Comparison of ENCODE assay signal across 11 cellular contexts in the genomic region with DNA sequence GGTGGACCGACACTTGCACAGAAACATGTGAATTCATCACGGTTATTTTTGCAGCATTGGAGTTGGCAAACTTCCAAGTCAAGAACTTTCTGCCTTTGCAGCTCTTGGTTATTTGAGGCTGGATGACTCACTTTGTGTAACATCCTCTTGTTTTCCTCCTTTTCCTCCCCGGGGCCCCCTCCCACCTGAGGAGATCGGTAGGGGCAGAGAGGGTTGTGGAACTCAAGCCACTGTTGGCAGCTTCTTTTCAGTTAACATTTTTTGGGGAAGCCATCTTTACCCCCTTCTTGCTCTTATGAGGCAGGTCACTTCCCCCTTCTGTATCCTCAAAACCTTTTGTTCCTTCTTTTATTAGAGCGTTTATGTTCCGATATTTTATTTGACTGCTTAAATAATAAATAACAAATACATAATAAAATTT. TPM values are rescaled to one million over a fixed set of nuclear protein-coding genes. Genes with fewer than 3 reads are reported as not detected.
DNase-seq lines count a peak whose midpoint lies in the region; ATAC-seq, FAIRE-seq and TF ChIP-seq lines count a peak whose summit lies in the region.
"Had no signal": no experiment of that assay in that cellular context is flagged by ENCODE, and none has a peak within 500 bp of the region (broad histone marks: within the 10 kb centered on the region; RNA-seq: fewer than 3 reads in every experiment).

No MANE protein-coding gene starts in this region.

- H3K27me3 ChIP-seq in astrocyte (ENCODE audit: insufficient read depth, low read length) (no peaks in the 10 kb centered on the region), keratinocyte (ENCODE audit: control insufficient read depth, extremely low read depth, insufficient read depth, low read length) (no peaks in the 10 kb centered on the region)
- H3K27me3 ChIP-seq in naive thymus-derived CD4-positive, alpha-beta T cell (ENCODE audit: control insufficient read depth in 2 of 2, insufficient read depth in 2 of 2, low read length in 2 of 2): no peaks in the 10 kb centered on the region
- H3K27me3 ChIP-seq: pancreas had no signal

- H3K36me3 Mint-ChIP-seq in astrocyte (ENCODE audit: low read depth, unreplicated experiment): peaks cover 22% of the 10 kb centered on the region
- peaks cover 10 to 19% of the 10 kb centered on the region in 2 donors for H3K36me3 Mint-ChIP-seq in activated T-cell treated with anti-CD3 and anti-CD28 coated beads, Interleukin-2, amount 50 U/mL, for 72 hours (ENCODE audit: insufficient read depth in 2 of 2)
- H3K36me3 Mint-ChIP-seq in naive thymus-derived CD4-positive, alpha-beta T cell: peaks cover 7 to 29% (median 27%) of the 10 kb centered on the region in 5 donors

- CTCF ChIA-PET in naive thymus-derived CD4-positive, alpha-beta T cell (lab: Charles Lee): no interaction called here

- POLR2A ChIA-PET in naive thymus-derived CD4-positive, alpha-beta T cell (lab: Charles Lee): no interaction called here

- H3K36me3 ChIP-seq in astrocyte (ENCODE audit: insufficient read depth, low read length) (peaks cover 4% of the 10 kb centered on the region), keratinocyte (ENCODE audit: control insufficient read depth in 2 of 2, extremely low read depth in 1 of 2, insufficient read depth in 2 of 2, low read length in 2 of 2) (peaks cover 0 to 5% of the 10 kb centered on the region in 2 experiments)
- H3K36me3 ChIP-seq in naive thymus-derived CD4-positive, alpha-beta T cell (ENCODE audit: control insufficient read depth in 2 of 3, insufficient read depth in 3 of 3, low read length in 3 of 3): peaks cover 0 to 13% (median 0%) of the 10 kb centered on the region in 3 experiments
- H3K36me3 ChIP-seq: pancreas had no signal

- H3K27ac ChIP-seq in astrocyte (ENCODE audit: low read depth, low read length): no peak overlapping the region
- H3K27ac ChIP-seq in keratinocyte (ENCODE audit: control insufficient read depth, insufficient read depth, low read length): no peak overlapping the region
- H3K27ac ChIP-seq in naive thymus-derived CD4-positive, alpha-beta T cell (ENCODE audit: low read depth, low read length): no peak overlapping the region
- H3K27ac ChIP-seq: pancreas had no signal

- H3K9me3 ChIP-seq in astrocyte (ENCODE audit: insufficient read depth, low read depth, low read length) (peaks cover 4% of the 10 kb centered on the region), keratinocyte (ENCODE audit: control insufficient read depth, low read depth, low read length) (no peaks in the 10 kb centered on the region)
- no peaks in the 10 kb centered on the region for H3K9me3 ChIP-seq in naive thymus-derived CD4-positive, alpha-beta T cell (ENCODE audit: control insufficient read depth in 2 of 3, low read length in 3 of 3)
- H3K9me3 ChIP-seq: pancreas had no signal

- H3K4me3 ChIP-seq in astrocyte (ENCODE audit: insufficient read depth, low read depth, low read length) (no peak overlapping the region), keratinocyte (ENCODE audit: control insufficient read depth in 2 of 3, extremely low read depth in 1 of 3, insufficient read depth in 2 of 3, low read depth in 1 of 3, low read length in 3 of 3) (no peak overlapping the region)
- H3K4me3 ChIP-seq in naive thymus-derived CD4-positive, alpha-beta T cell (ENCODE audit: low read length): no peak overlapping the region
- H3K4me3 ChIP-seq: pancreas had no signal

- no peak overlapping the region for H2AFZ ChIP-seq in astrocyte (ENCODE audit: low read depth, low read length)
- no peak overlapping the region for H2AFZ ChIP-seq in keratinocyte (ENCODE audit: control insufficient read depth, low read length)

- H4K20me1 ChIP-seq in astrocyte (ENCODE audit: insufficient read depth, low read length) (peaks cover 16% of the 10 kb centered on the region), keratinocyte (ENCODE audit: control insufficient read depth, extremely low read depth, insufficient read depth, low read length) (no peaks in the 10 kb centered on the region)

- no peak overlapping the region for H3K4me3 Mint-ChIP-seq in astrocyte (ENCODE audit: unreplicated experiment)
- no peak overlapping the region for H3K4me3 Mint-ChIP-seq in activated T-cell treated with anti-CD3 and anti-CD28 coated beads, Interleukin-2, amount 50 U/mL, for 72 hours
- H3K4me3 Mint-ChIP-seq in naive thymus-derived CD4-positive, alpha-beta T cell: no peak overlapping the region

- FAIRE-seq in astrocyte (lab: Jason Lieb, UNC) (no peak), keratinocyte (lab: Jason Lieb, UNC) (peak; percentile 13)
- FAIRE-seq: pancreas had no signal

- no peaks in the 10 kb centered on the region for H3K9me1 ChIP-seq in keratinocyte (ENCODE audit: control insufficient read depth, extremely low read depth, insufficient read depth, low read length)

- peaks cover 2% of the 10 kb centered on the region for H3K27me3 Mint-ChIP-seq in astrocyte (ENCODE audit: low read depth, unreplicated experiment)
- no peaks in the 10 kb centered on the region for H3K27me3 Mint-ChIP-seq in activated T-cell treated with anti-CD3 and anti-CD28 coated beads, Interleukin-2, amount 50 U/mL, for 72 hours (ENCODE audit: low read depth)
- no peaks in the 10 kb centered on the region for H3K27me3 Mint-ChIP-seq in naive thymus-derived CD4-positive, alpha-beta T cell

- TF ChIP-seq CTCF in astrocyte (IDR thresholded peaks at IDR 0.05; ENCODE audit: insufficient read depth, low read depth, low read length): no peak
- no peak for TF ChIP-seq CTCF in keratinocyte (optimal IDR thresholded peaks at IDR 0.05 in 1 of 3, IDR thresholded peaks at IDR 0.05 in 1 of 3, conservative IDR thresholded peaks at IDR 0.05 in 1 of 3; ENCODE audit: extremely low read depth in 1 of 3, insufficient read depth in 2 of 3, low read length in 3 of 3)

- H3K9ac ChIP-seq in astrocyte (ENCODE audit: low read length) (no peak overlapping the region), keratinocyte (ENCODE audit: control insufficient read depth, extremely low read depth, insufficient read depth, low read length) (no peak overlapping the region)

- H3K27ac Mint-ChIP-seq in astrocyte (ENCODE audit: unreplicated experiment): no peak overlapping the region
- H3K27ac Mint-ChIP-seq in activated T-cell treated with anti-CD3 and anti-CD28 coated beads, Interleukin-2, amount 50 U/mL, for 72 hours: no peak overlapping the region
- H3K27ac Mint-ChIP-seq in naive thymus-derived CD4-positive, alpha-beta T cell: no peak overlapping the region

- H3K79me2 ChIP-seq in astrocyte (ENCODE audit: insufficient read depth, low read length) (no peaks in the 10 kb centered on the region), keratinocyte (ENCODE audit: control insufficient read depth, insufficient read depth, low read length) (no peaks in the 10 kb centered on the region)

- H3K4me1 ChIP-seq in astrocyte (ENCODE audit: insufficient read depth, low read length) (peaks cover 17% of the 10 kb centered on the region), keratinocyte (ENCODE audit: control insufficient read depth, extremely low read depth, insufficient read depth, low read length) (peaks cover 22% of the 10 kb centered on the region)
- no peaks in the 10 kb centered on the region for H3K4me1 ChIP-seq in naive thymus-derived CD4-positive, alpha-beta T cell (ENCODE audit: control insufficient read depth in 2 of 2, insufficient read depth in 2 of 2, low read length in 2 of 2)
- H3K4me1 ChIP-seq: pancreas had no signal

- peaks cover 44% of the 10 kb centered on the region for H3K4me1 Mint-ChIP-seq in astrocyte (ENCODE audit: low read depth, unreplicated experiment)
- H3K4me1 Mint-ChIP-seq in activated T-cell treated with anti-CD3 and anti-CD28 coated beads, Interleukin-2, amount 50 U/mL, for 72 hours (ENCODE audit: low read depth): peaks cover 7% of the 10 kb centered on the region
- H3K4me1 Mint-ChIP-seq in naive thymus-derived CD4-positive, alpha-beta T cell: peaks cover 0 to 7% (median 4%) of the 10 kb centered on the region in 7 donors

- peak; percentile 24 for DNase-seq in AG08396 (ENCODE audit: low spot score)
- DNase-seq in HPDE6-E6E7 (ENCODE audit: extremely low spot score): peak; percentile 58
- DNase-seq in astrocyte (ENCODE audit: low read depth): peak; percentile 76
- DNase-seq in keratinocyte (ENCODE audit: low read depth, low spot score): no peak
- no peak for DNase-seq in activated T-cell treated with anti-CD3 and anti-CD28 coated beads, Interleukin-2, amount 50 U/mL, for 72 hours
- no peak for DNase-seq in naive thymus-derived CD4-positive, alpha-beta T cell
- DNase-seq: central memory CD4-positive, alpha-beta T cell; NCI-H1092; pancreas had no signal

- dilution Hi-C loops in keratinocyte (cut with MboI; ENCODE audit: extremely low pct_ligation_motif_present, low sequenced_read_pairs): no loop called here

- H3K4me2 ChIP-seq in astrocyte (ENCODE audit: low read length): peak overlapping the region; percentile 31
- no peak overlapping the region for H3K4me2 ChIP-seq in keratinocyte (ENCODE audit: control insufficient read depth, extremely low read depth, insufficient read depth, low read depth, low read length)

- peaks cover 10% of the 10 kb centered on the region for H3K9me3 Mint-ChIP-seq in astrocyte (ENCODE audit: unreplicated experiment)
- H3K9me3 Mint-ChIP-seq in activated T-cell treated with anti-CD3 and anti-CD28 coated beads, Interleukin-2, amount 50 U/mL, for 72 hours: peaks cover 5 to 7% of the 10 kb centered on the region in 2 donors
- H3K9me3 Mint-ChIP-seq in naive thymus-derived CD4-positive, alpha-beta T cell: peaks cover 0 to 10% (median 4%) of the 10 kb centered on the region in 11 donors

- intact Hi-C loops in naive thymus-derived CD4-positive, alpha-beta T cell (cut with micrococcal nuclease): no loop called here

- no peak for ATAC-seq in HG03354 (IDR thresholded peaks at IDR 0.05; ENCODE audit: poor library complexity, severe bottlenecking, unreplicated experiment)
- ATAC-seq in activated T-cell treated with anti-CD3 and anti-CD28 coated beads, Interleukin-2, amount 50 U/mL, for 72 hours (replicated peaks in 1 of 2): no peak
- no peak for ATAC-seq in naive thymus-derived CD4-positive, alpha-beta T cell
- ATAC-seq in GM21576 (IDR thresholded peaks at IDR 0.05; ENCODE audit: unreplicated experiment): no peak
- ATAC-seq: pancreas had no signal

RNA-seq across cellular contexts. Expression of a gene that starts 48.6 kb away (rescaled TPM):
- 140 and 146 TPM in 2 replicates for total RNA-seq in astrocyte
- polyA plus RNA-seq in keratinocyte: 73.9 to 140 TPM (median 104 TPM) in 3 replicates
- 131 TPM for polyA plus RNA-seq in keratinocyte (2011; ENCODE audit: low read depth)
- polyA plus RNA-seq in keratinocyte (2011; cell fraction: cytosol; rRNA removed): 80.0 and 140 TPM in 2 replicates
- polyA plus RNA-seq in keratinocyte (2011; cell fraction: nucleus; rRNA removed): 88.1 and 123 TPM in 2 replicates
- 70.7 and 98.6 TPM in 2 replicates for polyA plus RNA-seq in keratinocyte (2012; ENCODE audit: low replicate concordance)
- 9.6 to 79.2 TPM (median 28.2 TPM) in 3 replicates for polyA minus RNA-seq in keratinocyte
- polyA minus RNA-seq in keratinocyte (2011; cell fraction: cytosol; rRNA and poly(A)+ RNA removed): 45.5 TPM
- 26.5 and 57.1 TPM in 2 replicates for polyA minus RNA-seq in keratinocyte (2011; cell fraction: nucleus; rRNA and poly(A)+ RNA removed)
- total RNA-seq in activated T-cell treated with anti-CD3 and anti-CD28 coated beads, Interleukin-2, amount 50 U/mL, for 72 hours: 10 to 100 TPM; 55.8 to 56.0 TPM
- 10 to 100 TPM; 30.2 to 73.8 (median 55.3) TPM for total RNA-seq in naive thymus-derived CD4-positive, alpha-beta T cell
- polyA plus RNA-seq in naive thymus-derived CD4-positive, alpha-beta T cell: 10 to 100 TPM; 63.1 to 75.7 TPM

Comparison
In these comparisons a context has a peak if more than half of its experiments do, and no peak if none do; other contexts are left out.
1. DNase-seq: peak in AG08396 (single experiment), HPDE6-E6E7 (single experiment) and astrocyte (single experiment); none in keratinocyte (single experiment), activated T-cell treated with anti-CD3 and anti-CD28 coated beads, Interleukin-2, amount 50 U/mL, for 72 hours (0 of 2) and naive thymus-derived CD4-positive, alpha-beta T cell (0 of 9).